In the genomic region with DNA sequence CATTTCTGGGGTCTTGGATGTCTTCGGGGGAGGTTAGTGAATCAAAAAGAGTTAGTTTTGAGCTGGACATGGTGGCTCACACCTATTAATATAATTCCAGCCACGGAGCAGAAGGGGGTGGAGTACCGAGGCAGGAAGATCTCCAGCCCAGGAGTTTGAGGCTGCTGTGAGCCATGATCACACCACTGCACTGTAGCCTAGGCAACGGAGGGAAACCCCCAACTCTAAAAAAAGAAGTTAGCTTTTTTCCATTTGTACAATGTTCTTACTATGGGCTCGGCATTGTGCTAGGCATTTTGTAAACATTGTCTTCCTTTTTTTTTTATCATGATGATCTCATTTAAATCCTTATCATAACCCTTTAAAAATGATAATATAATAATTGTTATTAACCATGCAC, we compare ENCODE assay signal across 13 cellular contexts. TPM values are rescaled to one million over a fixed set of nuclear protein-coding genes. Genes with fewer than 3 reads are reported as not detected.
A peak's percentile ranks its signal among the peaks of the same experiment; 100 is the strongest.
DNase-seq lines count a peak whose midpoint lies in the region; ATAC-seq and TF ChIP-seq lines count a peak whose summit lies in the region.
"Had no signal": no experiment of that assay in that cellular context is flagged by ENCODE, and none has a peak within 500 bp of the region (broad histone marks: within the 10 kb centered on the region; RNA-seq: fewer than 3 reads in every experiment).

No MANE protein-coding gene starts in this region.

- peak overlapping the region; percentile 75; the same call in 1 of the 2 replicates for H2AFZ ChIP-seq in Loucy (ENCODE audit: low read length)

- no peak for ATAC-seq in GM21619 (IDR thresholded peaks at IDR 0.05; ENCODE audit: unreplicated experiment)
- ATAC-seq in GM21786 (IDR thresholded peaks at IDR 0.05; ENCODE audit: unreplicated experiment), result no peak

- no peaks in the 10 kb centered on the region for H3K79me2 ChIP-seq in Loucy (ENCODE audit: insufficient read depth, low read length)

- H3K4me1 ChIP-seq in Loucy (ENCODE audit: insufficient read depth, low read length, poor library complexity, severe bottlenecking), result no peaks in the 10 kb centered on the region
- H3K4me1 ChIP-seq in testis, result no peaks in the 10 kb centered on the region

- TF ChIP-seq CTCF in GM12865 (IDR thresholded peaks at IDR 0.05; ENCODE audit: insufficient read depth, low read depth, low read length, missing control alignments) (no peak), Loucy (conservative IDR thresholded peaks at IDR 0.05; ENCODE audit: low read length) (no peak), testis (IDR thresholded peaks at IDR 0.05) (no peak)

- intact Hi-C loops in testis (cut with DNase I; ENCODE audit: low total_unique reads), result no loop called here

- H3K27me3 ChIP-seq in Loucy (ENCODE audit: insufficient read depth, low read length, poor library complexity, severe bottlenecking) (no peaks in the 10 kb centered on the region), testis (no peaks in the 10 kb centered on the region)

- H3K36me3 ChIP-seq in Loucy (ENCODE audit: insufficient read depth, low read length), result no peaks in the 10 kb centered on the region
- H3K36me3 ChIP-seq in testis (ENCODE audit: low read depth, missing control alignments), result no peaks in the 10 kb centered on the region

- DNase-seq in GM12865 (ENCODE audit: low read depth), result peak; percentile 57
- DNase-seq in lung microvascular endothelial cell (ENCODE audit: low read depth in 2 of 2), result peak; percentile 41 to 46
- DNase-seq in testis, result no peak
- DNase-seq: activated CD4-positive, alpha-beta T cell treated with anti-CD3 and anti-CD28 coated beads for 4 hours; CD8-positive, alpha-beta memory T cell; NCI-H2029; stimulated activated CD4-positive, alpha-beta T cell treated with anti-CD3 and anti-CD28 coated beads, Interleukin-4, amount 100 ng/mL, for 4 hours had no signal

- no peaks in the 10 kb centered on the region for H4K20me1 ChIP-seq in Loucy (ENCODE audit: insufficient read depth, low read length, poor library complexity, severe bottlenecking)

- 54 to 55% methylated on average over 5 of the region's 5 CpGs for WGBS in testis, 2 donors

- H3K4me2 ChIP-seq in Loucy (ENCODE audit: low read depth, low read length, poor library complexity, severe bottlenecking), result no peak overlapping the region

- H3K27ac ChIP-seq in testis, result no peak overlapping the region

- H3F3A ChIP-seq in Loucy (ENCODE audit: low read depth), result no peaks in the 10 kb centered on the region

- no peak for TF ChIP-seq POLR2A in testis (IDR thresholded peaks at IDR 0.05)

- H3K9ac ChIP-seq in Loucy (ENCODE audit: low read depth, low read length, poor library complexity, severe bottlenecking), result no peak overlapping the region

- H3K4me3 ChIP-seq in GM12865 (ENCODE audit: low read depth, low read length) (peak overlapping the region; percentile 18; the same call in 1 of the 2 replicates), Loucy (ENCODE audit: low read length, poor library complexity, severe bottlenecking) (no peak overlapping the region), testis (no peak overlapping the region)

- no peaks in the 10 kb centered on the region for H3K9me2 ChIP-seq in Loucy (replicated peaks; ENCODE audit: low read depth, low read length)

- H3K9me3 ChIP-seq in Loucy (ENCODE audit: insufficient read depth, low read depth, low read length) (no peaks in the 10 kb centered on the region), testis (no peaks in the 10 kb centered on the region)

RNA-seq across cellular contexts. Expression of gene SNF8, which starts 8.3 kb away (rescaled TPM):
- total RNA-seq in lung microvascular endothelial cell (92.0 and 104 TPM in 2 replicates), testis (100 to 1,000 TPM in 1 of 2 donors, 10 to 100 TPM in 1; 71.9 to 100 TPM)
- polyA plus RNA-seq in testis (ENCODE audit: insufficient read depth, low read depth, low replicate concordance), result 123 TPM

RNA-seq across cellular contexts. Expression of gene GIP, which starts 15.5 kb away (rescaled TPM):
- total RNA-seq in lung microvascular endothelial cell (not detected in 2 replicates), testis (1 to 10 TPM in 1 of 2 donors, not detected in 1; 1.3 TPM)
- polyA plus RNA-seq in testis (ENCODE audit: insufficient read depth, low read depth, low replicate concordance), result not detected
- total RNA-seq: CD8-positive, alpha-beta memory T cell; fibroblast of lung; mononuclear cell; pulmonary artery endothelial cell had no signal
- polyA plus RNA-seq: CD8-positive, alpha-beta memory T cell; fibroblast of lung had no signal

RNA-seq across cellular contexts. Expression of gene IGF2BP1, which starts 44.3 kb away (rescaled TPM):
- total RNA-seq in lung microvascular endothelial cell (0.20 and 0.65 TPM in 2 replicates), testis (10 to 100 TPM; 19.3 to 19.9 TPM)
- 10.4 TPM for polyA plus RNA-seq in testis (ENCODE audit: insufficient read depth, low read depth, low replicate concordance)
- polyA plus RNA-seq: CD8-positive, alpha-beta memory T cell had no signal

RNA-seq across cellular contexts. Expression of gene UBE2Z, which starts 44.7 kb away (rescaled TPM):
- total RNA-seq in lung microvascular endothelial cell (51.4 and 55.2 TPM in 2 replicates), testis (100 to 1,000 TPM in 1 of 2 donors, 10 to 100 TPM in 1; 82.3 to 107 TPM)
- polyA plus RNA-seq in testis (ENCODE audit: insufficient read depth, low read depth, low replicate concordance), result 74.6 TPM

Comparison
In these comparisons a context has a peak if more than half of its experiments do, and no peak if none do; other contexts are left out.
1. RNA of gene IGF2BP1, which starts 44.3 kb away (total RNA-seq): 19.3 to 19.9 TPM in testis; 0.20 to 0.65 TPM in lung microvascular endothelial cell; every median in the first group is over 10 times any median in the second.